In the genomic region with DNA sequence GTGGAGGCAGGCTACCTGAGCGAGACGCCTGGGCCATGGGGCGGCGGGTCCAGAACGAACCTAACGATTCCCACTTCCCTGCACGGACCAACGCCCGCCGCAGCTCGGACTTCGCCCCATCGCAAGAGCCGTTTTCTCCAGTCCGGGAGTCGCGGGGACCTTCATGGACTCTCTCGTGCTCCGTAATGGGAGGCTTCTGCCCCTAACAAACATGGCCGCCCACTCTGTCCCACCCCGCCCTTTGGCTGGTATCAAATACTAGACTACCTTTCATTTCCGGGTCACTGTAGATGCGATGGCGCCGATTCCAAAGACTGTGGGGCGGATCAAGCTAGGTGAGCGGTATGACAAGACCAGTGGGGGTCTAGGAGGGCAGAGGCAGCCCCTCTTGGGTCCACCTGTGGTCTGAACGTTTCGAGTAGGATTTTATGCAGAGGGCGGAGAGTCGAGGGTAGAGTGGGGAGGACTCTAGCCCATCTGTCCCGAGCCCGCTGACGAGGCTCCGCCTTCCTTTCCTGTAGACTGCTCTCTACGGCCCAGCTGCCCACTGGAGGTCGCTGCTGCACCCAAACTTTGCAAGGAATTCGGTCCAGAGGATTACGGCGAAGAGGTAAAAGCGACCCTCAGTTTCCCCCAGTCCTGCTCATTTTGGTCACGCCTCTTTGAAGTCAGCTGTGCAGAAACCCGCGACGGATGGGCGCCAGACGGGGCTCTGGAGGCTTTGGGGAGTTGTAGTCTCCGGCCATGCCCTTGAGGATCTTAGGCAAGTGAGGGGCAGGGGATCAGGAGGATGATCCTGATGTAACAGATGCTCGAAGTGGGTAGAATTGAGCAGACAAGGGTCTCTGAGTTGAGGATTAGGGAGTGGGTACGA, we compare ENCODE assay signal across 8 cellular contexts. TPM values are rescaled to one million over a fixed set of nuclear protein-coding genes. Genes with fewer than 3 reads are reported as not detected.
DNase-seq lines count a peak whose midpoint lies in the region; ATAC-seq and TF ChIP-seq lines count a peak whose summit lies in the region.

A gene with protein sequence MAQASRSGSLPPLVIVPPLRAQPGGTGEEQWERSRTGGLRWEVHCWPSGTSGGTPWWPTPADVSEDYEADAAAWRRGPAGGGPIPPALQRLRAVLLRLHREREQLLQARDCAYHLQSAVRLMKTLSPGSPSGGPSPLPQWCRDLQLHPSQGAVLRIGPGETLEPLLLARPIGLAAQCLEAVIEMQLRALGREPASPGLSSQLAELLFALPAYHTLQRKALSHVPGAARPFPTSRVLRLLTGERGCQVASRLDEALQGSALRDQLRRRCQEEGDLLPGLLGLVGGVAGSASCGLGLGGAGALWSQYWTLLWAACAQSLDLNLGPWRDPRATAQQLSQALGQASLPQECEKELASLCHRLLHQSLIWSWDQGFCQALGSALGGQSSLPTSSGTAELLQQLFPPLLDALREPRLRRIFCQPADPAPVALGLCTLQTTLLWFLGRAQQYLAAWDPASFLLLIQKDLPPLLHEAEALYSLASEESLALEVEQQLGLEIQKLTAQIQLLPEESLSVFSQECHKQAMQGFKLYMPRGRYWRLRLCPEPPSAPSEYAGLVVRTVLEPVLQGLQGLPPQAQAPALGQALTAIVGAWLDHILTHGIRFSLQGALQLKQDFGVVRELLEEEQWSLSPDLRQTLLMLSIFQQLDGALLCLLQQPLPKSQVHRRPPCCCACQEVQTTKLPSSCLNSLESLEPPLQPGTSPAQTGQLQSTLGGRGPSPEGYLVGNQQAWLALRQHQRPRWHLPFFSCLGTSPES (minus strand): TSS at position 198 of the 874 bp plus-strand sequence. CDS start 161 bp downstream, at position 37.
Gene TTC31 (plus strand): TSS at position 281 of the 874 bp plus-strand sequence. CDS start 15 bp downstream, at position 296.

- 0 to 1% (median 1%) methylated on average over 16 to 50 of the region's 50 CpGs for WGBS in adrenal gland, 4 donors
- WGBS in prostate gland = under 1% methylated on average over 44 of the region's 50 CpGs
- under 1% methylated on average over 50 of the region's 50 CpGs for WGBS in urinary bladder

- peak; percentile 88 for ATAC-seq in HG02763 (IDR thresholded peaks at IDR 0.05; ENCODE audit: unreplicated experiment)
- ATAC-seq in T-cell (replicated peaks in 1 of 4) = peak; percentile 90 to 94 (median 91)
- ATAC-seq in left cardiac atrium = peak; percentile 98 to 99

- peak within 1 kb of the TSS; percentile 62 to 93 (median 83) for H3K27ac ChIP-seq in adrenal gland
- H3K27ac ChIP-seq in prostate gland = peak within 1 kb of the TSS; percentile 83 to 90
- H3K27ac ChIP-seq in urinary bladder (ENCODE audit: low read depth) = peak within 1 kb of the TSS; percentile 83

- POLR2A ChIA-PET in T-cell (lab: Charles Lee) = interaction anchor here (0.6 to 1.4 kb wide), 6 partner anchors 9 to 47 kb away, joined by 3 to 6 read pairs (median 4); partner anchors contain the start of genes AUP1 (in 1 of the 2), HTRA2 (in 1 of the 2), MRPL53 (in 1 of the 2) and WBP1 (in 1 of the 2)

- no peaks in the 10 kb centered on the region for H3K9me3 ChIP-seq in adrenal gland (replicated peaks in 1 of 3)
- no peaks in the 10 kb centered on the region for H3K9me3 ChIP-seq in prostate gland

- H3K4me3 Mint-ChIP-seq in T-cell = peak within 1 kb of the TSS; percentile 91 to 100 (median 99)

- H3K4me3 ChIP-seq in GM12875 (ENCODE audit: low read depth, low read length) = peak within 1 kb of the TSS; percentile 58
- H3K4me3 ChIP-seq in adrenal gland = peak within 1 kb of the TSS; percentile 72 to 99 (median 89)
- peak within 1 kb of the TSS; percentile 74 to 84 for H3K4me3 ChIP-seq in prostate gland
- H3K4me3 ChIP-seq in urinary bladder (ENCODE audit: low read depth, low read length) = peak within 1 kb of the TSS; percentile 76

- no peaks in the 10 kb centered on the region for H3K9me3 Mint-ChIP-seq in T-cell

- intact Hi-C loops in adrenal gland (cut with DNase I) = loop anchor here (5.0 kb wide), 1 partner anchor 104 kb away; no protein-coding TSS in a partner anchor
- intact Hi-C loops in left cardiac atrium (cut with DNase I) = loop anchor here (2.0 to 10.0 kb wide), 2 partner anchors 102 to 104 kb away; no protein-coding TSS in a partner anchor
- intact Hi-C loops in prostate gland (cut with DNase I) = loop anchor here (1.0 to 2.0 kb wide), 2 partner anchors 46 to 104 kb away; partner anchors contain the start of genes AUP1 and HTRA2

- H3K27ac Mint-ChIP-seq in T-cell = peak within 1 kb of the TSS; percentile 99 to 100

- TF ChIP-seq POLR2A in adrenal gland (IDR thresholded peaks at IDR 0.05) (peak; percentile 29 to 45), prostate gland (IDR thresholded peaks at IDR 0.05) (peak; percentile 26)

- H3K36me3 Mint-ChIP-seq in T-cell = peaks cover 27% of the 10 kb centered on the region

- peaks cover 25 to 44% (median 34%) of the 10 kb centered on the region in 3 donors for H3K4me1 Mint-ChIP-seq in T-cell

- CTCF ChIA-PET in T-cell (lab: Charles Lee) = interaction anchor here (0.6 to 3.3 kb wide), 15 partner anchors 10 to 287 kb away, joined by 3 to 35 read pairs (median 5); partner anchors contain the start of genes DQX1 (in 1 of the 2), INO80B (in 1 of the 2), MRPL53 (in 1 of the 2) and WBP1 (in 1 of the 2)

- H3K27me3 ChIP-seq in adrenal gland (no peaks in the 10 kb centered on the region), prostate gland (replicated peaks; ENCODE audit: insufficient read depth) (no peaks in the 10 kb centered on the region)

- TF ChIP-seq CTCF in GM12875 (IDR thresholded peaks at IDR 0.05; ENCODE audit: borderline replicate concordance, insufficient read depth, low read depth, low read length) (peak; percentile 96), adrenal gland (IDR thresholded peaks at IDR 0.05) (peak; percentile 67 to 95 (median 88)), prostate gland (IDR thresholded peaks at IDR 0.05) (peak; percentile 61 to 94 (median 90))

- no peaks in the 10 kb centered on the region for H3K27me3 Mint-ChIP-seq in T-cell

- H3K4me1 ChIP-seq in adrenal gland (replicated peaks in 1 of 2) = peaks cover 13 to 25% of the 10 kb centered on the region in 2 donors
- H3K4me1 ChIP-seq in prostate gland (replicated peaks) = peaks cover 13% of the 10 kb centered on the region
- H3K4me1 ChIP-seq in urinary bladder (ENCODE audit: insufficient read depth) = peaks cover 6% of the 10 kb centered on the region

- H3K36me3 ChIP-seq in adrenal gland (replicated peaks in 1 of 2) = peaks cover 0 to 31% of the 10 kb centered on the region in 2 donors
- no peaks in the 10 kb centered on the region for H3K36me3 ChIP-seq in prostate gland
- no peaks in the 10 kb centered on the region for H3K36me3 ChIP-seq in urinary bladder (ENCODE audit: insufficient read depth)

- DNase-seq in NCI-H1417 treated with DMSO at 0.1 percent for 48 hours (lab: John Stamatoyannopoulos, UW) (peak; percentile 90), T-cell (peak; percentile 87 to 95 (median 93)), adrenal gland (peak; percentile 95 to 99 (median 97)), left cardiac atrium (peak; percentile 97), prostate gland (ENCODE audit: low spot score) (peak; percentile 96)

RNA-seq across cellular contexts. Expression of the first gene that starts in this region (rescaled TPM):
- total RNA-seq in T-cell (10 to 100 TPM; 16.1 to 59.3 (median 56.7) TPM), adrenal gland (10 to 100 TPM in 6 of 8 donors, 1 to 10 TPM in 2; 7.4 to 46.0 (median 13.3) TPM), left cardiac atrium (1 to 10 TPM; 6.8 to 8.8 TPM), prostate gland (10 to 100 TPM; 28.0 to 28.3 TPM), urinary bladder (28.2 TPM)
- polyA plus RNA-seq in adrenal gland (10 to 100 TPM in 1 of 3 donors, 1 to 10 TPM in 2; 3.2 to 17.5 (median 4.6) TPM), urinary bladder (7.0 TPM)

RNA-seq across cellular contexts. Expression of gene TTC31, which starts in this region (rescaled TPM):
- total RNA-seq in T-cell (10 to 100 TPM; 33.1 to 45.8 (median 44.6) TPM), adrenal gland (10 to 100 TPM; 12.6 to 38.6 (median 21.5) TPM), left cardiac atrium (10 to 100 TPM; 11.9 TPM), prostate gland (10 to 100 TPM; 24.0 to 27.6 TPM), urinary bladder (10.8 TPM)
- polyA plus RNA-seq in adrenal gland (10 to 100 TPM; 11.1 to 35.3 (median 21.7) TPM), urinary bladder (20.9 TPM)

Comparison
In these comparisons a context has a peak if more than half of its experiments do, and no peak if none do; other contexts are left out.
1. Peak in every context shown above with its lines: DNase-seq, ATAC-seq, H3K4me3 ChIP-seq and H3K27ac ChIP-seq.